1 cellular context compared by ENCODE assay signal in the genomic region with DNA sequence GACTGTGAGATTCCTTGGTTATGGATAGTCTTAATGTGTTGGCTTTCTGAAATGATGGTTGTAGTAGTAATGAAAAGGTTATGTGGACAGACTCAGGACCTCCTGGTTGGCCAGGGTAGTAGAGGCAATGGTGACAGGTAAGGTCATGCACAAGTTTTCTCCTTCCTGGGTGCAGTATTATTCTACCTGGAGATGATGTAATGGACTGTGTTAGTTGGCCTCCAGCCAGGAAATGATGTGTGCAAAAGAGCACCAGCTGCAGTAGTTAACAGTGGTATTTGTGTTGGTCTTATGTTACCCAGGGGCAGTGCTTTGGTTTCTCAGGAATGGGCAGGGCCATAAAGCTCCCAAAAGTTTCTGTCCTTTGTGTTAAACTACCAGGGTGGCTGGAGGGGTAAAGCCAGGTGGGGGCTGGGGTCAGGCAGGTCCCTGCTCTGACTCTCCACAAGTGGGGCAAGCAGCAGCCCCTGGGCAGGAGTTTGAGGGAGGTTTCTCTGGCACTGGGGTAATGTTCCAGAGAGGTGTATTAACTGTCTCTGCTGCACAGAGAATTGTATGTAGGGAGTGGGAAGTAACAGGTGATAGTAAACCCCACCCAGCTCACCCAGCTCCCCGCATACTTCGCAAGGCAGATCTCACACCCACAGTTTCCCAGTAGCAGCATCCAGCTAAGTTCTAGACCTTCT.
TF ChIP-seq lines count a peak whose summit lies in the region.

No MANE protein-coding gene starts in this region.

TF ChIP-seq in liver, 16 proteins besides CTCF, POLR2A, EP300 and RAD21 (continued from another document):
- TF ChIP-seq MAX (IDR thresholded peaks at IDR 0.05) (no peak), HNF4G (IDR thresholded peaks at IDR 0.05) (no peak), FOXA2 (IDR thresholded peaks at IDR 0.05) (no peak), EGR1 (IDR thresholded peaks at IDR 0.05; ENCODE audit: low read depth in 2 of 2) (no peak), ZBTB33 (IDR thresholded peaks at IDR 0.05) (no peak), GABPA (IDR thresholded peaks at IDR 0.05 in 1 of 2, conservative IDR thresholded peaks at IDR 0.05 in 1 of 2) (no peak), NR2F2 (IDR thresholded peaks at IDR 0.05) (no peak), YY1 (IDR thresholded peaks at IDR 0.05) (no peak), FOXA1 (IDR thresholded peaks at IDR 0.05) (no peak), TAF1 (conservative IDR thresholded peaks at IDR 0.05) (no peak), SP1 (IDR thresholded peaks at IDR 0.05) (peak; percentile 8)
- TF ChIP-seq, protein P1, sequence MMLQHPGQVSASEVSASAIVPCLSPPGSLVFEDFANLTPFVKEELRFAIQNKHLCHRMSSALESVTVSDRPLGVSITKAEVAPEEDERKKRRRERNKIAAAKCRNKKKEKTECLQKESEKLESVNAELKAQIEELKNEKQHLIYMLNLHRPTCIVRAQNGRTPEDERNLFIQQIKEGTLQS (IDR thresholded peaks at IDR 0.05), result peak; percentile 21
